ENCODE assay signal across 9 cellular contexts in the genomic region with DNA sequence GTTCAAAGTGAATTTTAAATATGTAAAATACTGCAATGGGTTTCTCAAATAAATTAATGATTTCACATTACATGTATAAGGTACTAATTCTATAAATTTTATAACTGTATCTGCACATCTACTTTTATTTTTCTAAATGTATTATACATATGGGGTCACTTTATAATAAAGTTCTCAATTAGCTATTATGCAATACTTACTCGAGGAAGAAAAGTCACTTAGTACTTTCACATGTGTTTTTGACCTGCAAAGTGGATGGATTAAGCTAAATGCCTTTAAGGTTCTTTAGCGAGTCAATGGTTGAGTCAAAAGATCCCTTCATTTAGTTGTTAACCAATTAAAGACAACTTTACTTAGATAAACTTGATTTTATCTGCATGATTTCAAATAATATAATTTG.
"Had no signal": no experiment of that assay in that cellular context is flagged by ENCODE, and none has a peak within 500 bp of the region (broad histone marks: within the 10 kb centered on the region; RNA-seq: fewer than 3 reads in every experiment).

No MANE protein-coding gene starts in this region.

- H3K4me3 ChIP-seq: GM23338 had no signal

- ATAC-seq: GM23338 had no signal

- DNase-seq: H9, HCEC 1CT, IMR-90, KBM-7 had no signal

- H3K4me2 ChIP-seq: GM23338, KMS-11 had no signal

- FAIRE-seq: H1, H54 had no signal

- H2AFZ ChIP-seq: GM23338 had no signal

- H3K9ac ChIP-seq: KMS-11 had no signal

- H3K27ac ChIP-seq: HL-60, KMS-11 had no signal
